10 cellular contexts compared by ENCODE assay signal in genomic region chr2:194166818-194167217, GRCh38.
DNase-seq lines count a peak whose midpoint lies in the region; ATAC-seq, FAIRE-seq and TF ChIP-seq lines count a peak whose summit lies in the region.
"Had no signal": no experiment of that assay in that cellular context is flagged by ENCODE, and none has a peak within 500 bp of the region (broad histone marks: within the 10 kb centered on the region; RNA-seq: fewer than 3 reads in every experiment).

No MANE protein-coding gene starts in this region.

- peak; percentile 33 for FAIRE-seq in RCC 7860 (lab: Jason Lieb, UNC)

- no peaks in the 10 kb centered on the region for H3K9me2 ChIP-seq in DOHH2 (replicated peaks; ENCODE audit: control insufficient read depth, low read length)

- H3K27me3 ChIP-seq in DOHH2 (ENCODE audit: control insufficient read depth, low read length) (no peaks in the 10 kb centered on the region), tibial artery (no peaks in the 10 kb centered on the region)
- H3K27me3 ChIP-seq: SJSA1 had no signal

- H3K36me3 ChIP-seq in DOHH2 (ENCODE audit: control insufficient read depth, low read length) (no peaks in the 10 kb centered on the region), tibial artery (no peaks in the 10 kb centered on the region)
- H3K36me3 ChIP-seq: SJSA1 had no signal

- H3K79me2 ChIP-seq in DOHH2 (ENCODE audit: control insufficient read depth, low read length), result no peaks in the 10 kb centered on the region

- DNase-seq in GM20000 (ENCODE audit: low spot score), result no peak
- peak; percentile 45 for DNase-seq in RCC 7860 (ENCODE audit: low spot score)
- peak in 1 of 2 donors; percentile 3 for DNase-seq in foreskin fibroblast
- no peak for DNase-seq in stimulated activated CD4-positive, alpha-beta T cell treated with anti-CD3 and anti-CD28 coated beads, Interleukin-12 subunit alpha, Interleukin-12 subunit beta, amount 100 ng/mL, for 4 hours
- DNase-seq in tibial artery, result no peak
- no peak for DNase-seq in HuH-7.5 (ENCODE audit: low spot score)

- intact Hi-C loops in tibial artery (cut with DNase I; ENCODE audit: low total_unique reads), result no loop called here

- H3F3A ChIP-seq in DOHH2 (ENCODE audit: control insufficient read depth, insufficient read depth), result no peaks in the 10 kb centered on the region

- H3K9me3 ChIP-seq in DOHH2 (ENCODE audit: control insufficient read depth, insufficient read depth, low read length), result 0 out of 2 replicates have a peak, but pooled peaks cover 3% of the 10 kb centered on the region
- no peaks in the 10 kb centered on the region for H3K9me3 ChIP-seq in tibial artery
- H3K9me3 ChIP-seq: mucosa of descending colon, SJSA1 had no signal

- TF ChIP-seq CTCF in DOHH2 (IDR thresholded peaks at IDR 0.05; ENCODE audit: low read depth, low read length, poor library complexity, severe bottlenecking) (peak; percentile 37), GM20000 (IDR thresholded peaks at IDR 0.05; ENCODE audit: extremely low read depth, missing control alignments) (peak; percentile 14), foreskin fibroblast (IDR thresholded peaks at IDR 0.05; ENCODE audit: low read depth, low read length) (peak; percentile 36), tibial artery (IDR thresholded peaks at IDR 0.05) (peak in 1 of 2 experiments; percentile 24)

- no peak overlapping the region for H3K4me3 ChIP-seq in DOHH2 (ENCODE audit: low read length)
- no peak overlapping the region for H3K4me3 ChIP-seq in foreskin fibroblast (ENCODE audit: low read depth in 1 of 2, low read length in 2 of 2)
- H3K4me3 ChIP-seq in tibial artery, result no peak overlapping the region
- H3K4me3 ChIP-seq: mucosa of descending colon, SJSA1 had no signal

- H3K4me1 ChIP-seq in DOHH2 (ENCODE audit: control insufficient read depth, low read length) (no peaks in the 10 kb centered on the region), tibial artery (no peaks in the 10 kb centered on the region)
- H3K4me1 ChIP-seq: SJSA1 had no signal

- ATAC-seq in HG03521 (IDR thresholded peaks at IDR 0.05; ENCODE audit: unreplicated experiment), result peak; percentile 59
- ATAC-seq: mucosa of descending colon had no signal

- no peak overlapping the region for H3K4me2 ChIP-seq in DOHH2 (ENCODE audit: low read length)

- H3K27ac ChIP-seq in DOHH2 (ENCODE audit: low read depth, low read length) (no peak overlapping the region), tibial artery (no peak overlapping the region)
- H3K27ac ChIP-seq: SJSA1 had no signal

- H4K20me1 ChIP-seq in DOHH2 (ENCODE audit: control insufficient read depth, insufficient read depth, low read depth, low read length), result no peaks in the 10 kb centered on the region
